ENCODE assay signal across 14 cellular contexts in genomic region chr2:127012215-127012614, GRCh38.
DNase-seq lines count a peak whose midpoint lies in the region; TF ChIP-seq lines count a peak whose summit lies in the region.
"Had no signal": no experiment of that assay in that cellular context is flagged by ENCODE, and none has a peak within 500 bp of the region (broad histone marks: within the 10 kb centered on the region; RNA-seq: fewer than 3 reads in every experiment).

No MANE protein-coding gene starts in this region.

- peak overlapping the region; percentile 17 to 68 for H3K27ac ChIP-seq in uterus

- no peaks in the 10 kb centered on the region for H3K4me1 Mint-ChIP-seq in activated T-helper 2 cell treated with anti-CD3 and anti-CD28 coated beads, Interferon-gamma antibody, Interleukin-2, Interleukin-4, amounts not matched to agents 10 μg/mL and 5 μg/mL and 100 μg/mL, durations not matched to agents 14 hours and 24 hours and 36 hours (ENCODE audit: low read depth)
- H3K4me1 Mint-ChIP-seq: B cell; CD4-positive, alpha-beta memory T cell had no signal

- no peak overlapping the region for H3K4me3 Mint-ChIP-seq in activated T-helper 2 cell treated with anti-CD3 and anti-CD28 coated beads, Interferon-gamma antibody, Interleukin-2, Interleukin-4, amounts not matched to agents 10 μg/mL and 5 μg/mL and 100 μg/mL, durations not matched to agents 14 hours and 24 hours and 36 hours (ENCODE audit: low read depth)
- H3K4me3 Mint-ChIP-seq: B cell; CD4-positive, alpha-beta memory T cell had no signal

- H3K9me3 Mint-ChIP-seq in activated T-helper 2 cell treated with anti-CD3 and anti-CD28 coated beads, Interferon-gamma antibody, Interleukin-2, Interleukin-4, amounts not matched to agents 10 μg/mL and 5 μg/mL and 100 μg/mL, durations not matched to agents 14 hours and 24 hours and 36 hours, result no peaks in the 10 kb centered on the region

- H3K9me3 ChIP-seq in uterus, result no peaks in the 10 kb centered on the region

- TF ChIP-seq POLR2A in uterus (IDR thresholded peaks at IDR 0.05), result no peak

- H3K36me3 Mint-ChIP-seq in activated T-helper 2 cell treated with anti-CD3 and anti-CD28 coated beads, Interferon-gamma antibody, Interleukin-2, Interleukin-4, amounts not matched to agents 10 μg/mL and 5 μg/mL and 100 μg/mL, durations not matched to agents 14 hours and 24 hours and 36 hours (ENCODE audit: low read depth), result no peaks in the 10 kb centered on the region
- H3K36me3 Mint-ChIP-seq: CD4-positive, alpha-beta memory T cell had no signal

- DNase-seq in GM04504 (ENCODE audit: low read depth), result peak; percentile 58
- peak; percentile 51 to 80 for DNase-seq in cardiac fibroblast (ENCODE audit: low read depth in 2 of 2)
- DNase-seq in fibroblast of villous mesenchyme (ENCODE audit: low read depth), result peak; percentile 73
- DNase-seq in uterus, result peak; percentile 67 to 83
- no peak for DNase-seq in activated T-helper 2 cell treated with anti-CD3 and anti-CD28 coated beads, Interferon-gamma antibody, Interleukin-2, Interleukin-4, amounts not matched to agents 10 μg/mL and 5 μg/mL and 100 μg/mL, durations not matched to agents 14 hours and 24 hours and 36 hours (ENCODE audit: low spot score)
- DNase-seq in DMS153 (lab: John Stamatoyannopoulos, UW), result no peak
- no peak for DNase-seq in NCI-H1092 treated with DMSO at 0.1 percent for 48 hours (lab: John Stamatoyannopoulos, UW)
- DNase-seq: CD4-positive, alpha-beta memory T cell; H7; Kasumi-1; NCI-H1417 treated with DMSO at 0.1 percent for 48 hours; NCI-H2029; NCI-H2171 treated with DMSO at 0.1 percent for 48 hours had no signal

- H3K36me3 ChIP-seq in uterus, result no peaks in the 10 kb centered on the region

- H3K27me3 Mint-ChIP-seq in activated T-helper 2 cell treated with anti-CD3 and anti-CD28 coated beads, Interferon-gamma antibody, Interleukin-2, Interleukin-4, amounts not matched to agents 10 μg/mL and 5 μg/mL and 100 μg/mL, durations not matched to agents 14 hours and 24 hours and 36 hours (ENCODE audit: low read depth), result peaks cover 27% of the 10 kb centered on the region

- no peaks in the 10 kb centered on the region for H3K4me1 ChIP-seq in uterus

- H3K27ac Mint-ChIP-seq in activated T-helper 2 cell treated with anti-CD3 and anti-CD28 coated beads, Interferon-gamma antibody, Interleukin-2, Interleukin-4, amounts not matched to agents 10 μg/mL and 5 μg/mL and 100 μg/mL, durations not matched to agents 14 hours and 24 hours and 36 hours, result no peak overlapping the region
- H3K27ac Mint-ChIP-seq: B cell; CD4-positive, alpha-beta memory T cell had no signal

- no peaks in the 10 kb centered on the region for H3K27me3 ChIP-seq in uterus

- TF ChIP-seq CTCF in cardiac fibroblast (IDR thresholded peaks at IDR 0.05; ENCODE audit: low read depth, low read length) (no peak), fibroblast of villous mesenchyme (IDR thresholded peaks at IDR 0.05; ENCODE audit: insufficient read depth, low read depth, low read length) (no peak), uterus (IDR thresholded peaks at IDR 0.05) (no peak)

- H3K4me3 ChIP-seq in cardiac fibroblast (replicated peaks in 1 of 2; ENCODE audit: low read depth in 2 of 2, low read length in 2 of 2) (no peak overlapping the region), fibroblast of villous mesenchyme (ENCODE audit: low read depth, low read length) (no peak overlapping the region), uterus (no peak overlapping the region)

- intact Hi-C loops in uterus (cut with DNase I; ENCODE audit: low total_unique reads), result no loop called here
- intact Hi-C loops in activated T-helper 2 cell treated with anti-CD3 and anti-CD28 coated beads, Interferon-gamma antibody, Interleukin-2, Interleukin-4, amounts not matched to agents 10 μg/mL and 5 μg/mL and 100 μg/mL, durations not matched to agents 14 hours and 24 hours and 36 hours (cut with micrococcal nuclease), result no loop called here

Comparison
In these comparisons a context has a peak if more than half of its experiments do, and no peak if none do; other contexts are left out.
1. DNase-seq: peak in GM04504 (single experiment), cardiac fibroblast (2 of 2), fibroblast of villous mesenchyme (single experiment) and uterus (2 of 2); none in activated T-helper 2 cell treated with anti-CD3 and anti-CD28 coated beads, Interferon-gamma antibody, Interleukin-2, Interleukin-4, amounts not matched to agents 10 μg/mL and 5 μg/mL and 100 μg/mL, durations not matched to agents 14 hours and 24 hours and 36 hours (single experiment), DMS153 (single experiment) and NCI-H1092 treated with DMSO at 0.1 percent for 48 hours (single experiment).